In the genomic region with DNA sequence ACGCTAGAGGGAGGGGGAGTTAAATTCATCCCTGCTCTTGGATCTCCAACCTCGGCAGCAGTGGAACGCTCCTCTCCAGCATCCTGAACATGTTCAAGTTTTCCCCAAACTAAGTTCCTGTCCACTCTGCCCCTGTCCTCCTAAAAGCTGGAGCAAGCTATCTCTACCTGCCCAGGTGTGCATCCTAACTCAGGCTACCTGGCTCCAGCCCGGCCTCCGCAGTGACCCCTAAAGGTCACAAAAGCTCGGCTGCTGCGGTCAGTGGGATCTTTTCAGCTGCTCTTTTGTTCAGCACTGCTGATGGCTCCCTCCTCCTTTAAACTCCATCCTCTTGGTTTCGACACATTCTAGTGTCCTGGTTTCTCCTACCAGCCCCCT, we compare ENCODE assay signal across 9 cellular contexts. TPM values are rescaled to one million over a fixed set of nuclear protein-coding genes. Genes with fewer than 3 reads are reported as not detected.
A peak's percentile ranks its signal among the peaks of the same experiment; 100 is the strongest.
DNase-seq lines count a peak whose midpoint lies in the region; ATAC-seq and TF ChIP-seq lines count a peak whose summit lies in the region.
"Had no signal": no experiment of that assay in that cellular context is flagged by ENCODE, and none has a peak within 500 bp of the region (broad histone marks: within the 10 kb centered on the region; RNA-seq: fewer than 3 reads in every experiment).

No MANE protein-coding gene starts in this region.

- peak overlapping the region; percentile 91 for H3K4me3 Mint-ChIP-seq in T-helper 1 cell treated with Interleukin-12 subunit alpha and Interleukin-12 subunit beta and Interleukin-4 antibody, amounts not matched to agents 30 μg/mL and 1 μg/mL, for 36 hours
- H3K4me3 Mint-ChIP-seq in T-helper 17 cell: peak overlapping the region; percentile 92
- peak overlapping the region; percentile 100 for H3K4me3 Mint-ChIP-seq in glutamatergic neuron (ENCODE audit: unreplicated experiment)
- H3K4me3 Mint-ChIP-seq in stimulated activated effector memory CD8-positive, alpha-beta T cell treated with anti-CD3 and anti-CD28 coated beads, Interleukin-12 subunit alpha, Interleukin-12 subunit beta, amount 100 ng/mL, for 72 hours: peak overlapping the region; percentile 83

- no peaks in the 10 kb centered on the region for H3K36me3 Mint-ChIP-seq in T-helper 1 cell treated with Interleukin-12 subunit alpha and Interleukin-12 subunit beta and Interleukin-4 antibody, amounts not matched to agents 30 μg/mL and 1 μg/mL, for 36 hours (ENCODE audit: low read depth)
- H3K36me3 Mint-ChIP-seq in T-helper 17 cell (ENCODE audit: low read depth): no peaks in the 10 kb centered on the region
- peaks cover 4% of the 10 kb centered on the region for H3K36me3 Mint-ChIP-seq in glutamatergic neuron (ENCODE audit: unreplicated experiment)
- peaks cover 17% of the 10 kb centered on the region for H3K36me3 Mint-ChIP-seq in stimulated activated effector memory CD8-positive, alpha-beta T cell treated with anti-CD3 and anti-CD28 coated beads, Interleukin-12 subunit alpha, Interleukin-12 subunit beta, amount 100 ng/mL, for 72 hours

- H3K9me3 ChIP-seq in T-helper 17 cell (ENCODE audit: control insufficient read depth, low read length, poor library complexity, severe bottlenecking): no peaks in the 10 kb centered on the region

- ATAC-seq in T-helper 17 cell (no peak), GM21737 (IDR thresholded peaks at IDR 0.05; ENCODE audit: unreplicated experiment) (no peak), GM19467 (IDR thresholded peaks at IDR 0.05; ENCODE audit: unreplicated experiment) (no peak)
- no peak for ATAC-seq in stimulated activated effector memory CD8-positive, alpha-beta T cell treated with anti-CD3 and anti-CD28 coated beads, Interleukin-12 subunit alpha, Interleukin-12 subunit beta, amount 100 ng/mL, for 72 hours

- H3K9me3 Mint-ChIP-seq in T-helper 1 cell treated with Interleukin-12 subunit alpha and Interleukin-12 subunit beta and Interleukin-4 antibody, amounts not matched to agents 30 μg/mL and 1 μg/mL, for 36 hours: no peaks in the 10 kb centered on the region
- H3K9me3 Mint-ChIP-seq in glutamatergic neuron (ENCODE audit: unreplicated experiment): peaks cover 13% of the 10 kb centered on the region
- no peaks in the 10 kb centered on the region for H3K9me3 Mint-ChIP-seq in stimulated activated effector memory CD8-positive, alpha-beta T cell treated with anti-CD3 and anti-CD28 coated beads, Interleukin-12 subunit alpha, Interleukin-12 subunit beta, amount 100 ng/mL, for 72 hours

- no peak for TF ChIP-seq CTCF in glutamatergic neuron (IDR thresholded peaks at IDR 0.05; ENCODE audit: partially characterized antibody, unreplicated experiment)

- no peak overlapping the region for H3K27ac Mint-ChIP-seq in T-helper 1 cell treated with Interleukin-12 subunit alpha and Interleukin-12 subunit beta and Interleukin-4 antibody, amounts not matched to agents 30 μg/mL and 1 μg/mL, for 36 hours
- H3K27ac Mint-ChIP-seq in T-helper 17 cell: peak overlapping the region; percentile 94
- peak overlapping the region; percentile 100 for H3K27ac Mint-ChIP-seq in glutamatergic neuron (ENCODE audit: unreplicated experiment)
- H3K27ac Mint-ChIP-seq in stimulated activated effector memory CD8-positive, alpha-beta T cell treated with anti-CD3 and anti-CD28 coated beads, Interleukin-12 subunit alpha, Interleukin-12 subunit beta, amount 100 ng/mL, for 72 hours: peak overlapping the region; percentile 77

- no peak for DNase-seq in T-helper 1 cell
- DNase-seq in T-helper 17 cell: no peak
- DNase-seq in glutamatergic neuron: peak; percentile 50
- DNase-seq in stimulated activated effector memory CD8-positive, alpha-beta T cell treated with anti-CD3 and anti-CD28 coated beads, Interleukin-12 subunit alpha, Interleukin-12 subunit beta, amount 100 ng/mL, for 72 hours (ENCODE audit: low spot score in 2 of 2): peak in 1 of 2 donors; percentile 42
- DNase-seq in GDM1 (lab: John Stamatoyannopoulos, UW): no peak
- DNase-seq: NCI-H2081 treated with DMSO at 0.1 percent for 48 hours had no signal

- H3K27me3 Mint-ChIP-seq in T-helper 1 cell treated with Interleukin-12 subunit alpha and Interleukin-12 subunit beta and Interleukin-4 antibody, amounts not matched to agents 30 μg/mL and 1 μg/mL, for 36 hours (ENCODE audit: low read depth): no peaks in the 10 kb centered on the region
- H3K27me3 Mint-ChIP-seq in T-helper 17 cell (no peaks in the 10 kb centered on the region), glutamatergic neuron (ENCODE audit: unreplicated experiment) (peaks cover 14% of the 10 kb centered on the region)

- H3K4me1 Mint-ChIP-seq in T-helper 1 cell treated with Interleukin-12 subunit alpha and Interleukin-12 subunit beta and Interleukin-4 antibody, amounts not matched to agents 30 μg/mL and 1 μg/mL, for 36 hours (ENCODE audit: low read depth): peaks cover 33% of the 10 kb centered on the region
- peaks cover 19% of the 10 kb centered on the region for H3K4me1 Mint-ChIP-seq in T-helper 17 cell
- peaks cover 41% of the 10 kb centered on the region for H3K4me1 Mint-ChIP-seq in glutamatergic neuron (ENCODE audit: low read depth, unreplicated experiment)
- peaks cover 52% of the 10 kb centered on the region for H3K4me1 Mint-ChIP-seq in stimulated activated effector memory CD8-positive, alpha-beta T cell treated with anti-CD3 and anti-CD28 coated beads, Interleukin-12 subunit alpha, Interleukin-12 subunit beta, amount 100 ng/mL, for 72 hours

RNA-seq across cellular contexts. Expression of gene DCUN1D2, which starts 1.4 kb away (rescaled TPM):
- total RNA-seq in T-helper 17 cell: 10 to 100 TPM; 12.8 to 15.2 TPM
- total RNA-seq in glutamatergic neuron (ENCODE audit: unreplicated experiment): 97.7 TPM

RNA-seq across cellular contexts. Expression of gene ADPRHL1, which starts 35.9 kb away (rescaled TPM):
- total RNA-seq in T-helper 17 cell: under 1 TPM; 0.21 to 0.94 TPM
- 20.7 TPM for total RNA-seq in glutamatergic neuron (ENCODE audit: unreplicated experiment)

Comparison
In these comparisons a context has a peak if more than half of its experiments do, and no peak if none do; other contexts are left out.
1. RNA of gene ADPRHL1, which starts 35.9 kb away (total RNA-seq): 20.7 TPM in glutamatergic neuron (single experiment); 0.21 to 0.94 TPM in T-helper 17 cell; every median in the first group is over 10 times any median in the second.
2. Peak in every context shown above with its lines, with median percentiles within 50 percentile points of each other: H3K4me3 Mint-ChIP-seq.